26 cellular contexts compared by ENCODE assay signal in genomic region chr11:44548032-44548695, GRCh38.
"Had no signal": no experiment of that assay in that cellular context is flagged by ENCODE, and none has a peak within 500 bp of the region (broad histone marks: within the 10 kb centered on the region; RNA-seq: fewer than 3 reads in every experiment).

No MANE protein-coding gene starts in this region.

- ATAC-seq: activated CD4-positive, alpha-beta T cell treated with anti-CD3 and anti-CD28 coated beads for 36 hours; activated T-cell treated with anti-CD3 and anti-CD28 coated beads, Interleukin-2, amount 50 U/mL, for 4 hours; activated T-helper 17 cell treated with anti-CD3 and anti-CD28 coated beads, Interleukin-2, amount 50 U/mL, for 72 hours; foreskin keratinocyte; gastrocnemius medialis; heart left ventricle had no signal

- H3K4me1 Mint-ChIP-seq: activated CD4-positive, alpha-beta memory T cell treated with anti-CD3 and anti-CD28 coated beads, Interleukin-2, amount 10 ng/mL, durations not matched to agents 7 days and 5 days; activated CD4-positive, alpha-beta T cell treated with anti-CD3 and anti-CD28 coated beads for 36 hours; activated CD4-positive, alpha-beta T cell treated with anti-CD3 and anti-CD28 coated beads, Interleukin-2, amount 10 ng/mL, durations not matched to agents 24 days and 14 days; activated T-helper 17 cell treated with anti-CD3 and anti-CD28 coated beads, Interleukin-2, amount 50 U/mL, for 72 hours; central memory CD8-positive, alpha-beta T cell had no signal

- H3K27ac Mint-ChIP-seq: activated CD4-positive, alpha-beta memory T cell treated with anti-CD3 and anti-CD28 coated beads, Interleukin-2, amount 10 ng/mL, durations not matched to agents 7 days and 5 days; activated CD4-positive, alpha-beta T cell treated with anti-CD3 and anti-CD28 coated beads for 36 hours; activated CD4-positive, alpha-beta T cell treated with anti-CD3 and anti-CD28 coated beads, Interleukin-2, amount 10 ng/mL, durations not matched to agents 24 days and 14 days; activated naive CD4-positive, alpha-beta T cell treated with anti-CD3 and anti-CD28 coated beads for 36 hours; activated naive CD8-positive, alpha-beta T cell; activated T-helper 17 cell treated with anti-CD3 and anti-CD28 coated beads, Interleukin-2, amount 50 U/mL, for 72 hours; dendritic cell treated with granulocyte-macrophage colony-stimulating factor and Interleukin-4, amounts not matched to agents 40 ng/mL and 50 ng/mL, for 4 days; endodermal cell had no signal

- H3K27me3 Mint-ChIP-seq: activated CD4-positive, alpha-beta T cell treated with anti-CD3 and anti-CD28 coated beads for 36 hours; activated naive CD8-positive, alpha-beta T cell; activated T-helper 17 cell treated with anti-CD3 and anti-CD28 coated beads, Interleukin-2, amount 50 U/mL, for 72 hours; central memory CD8-positive, alpha-beta T cell; dendritic cell treated with granulocyte-macrophage colony-stimulating factor and Interleukin-4, amounts not matched to agents 40 ng/mL and 50 ng/mL, for 4 days had no signal

- H3K4me1 ChIP-seq: esophagus muscularis mucosa, gastrocnemius medialis, heart left ventricle had no signal

- H3K4me3 Mint-ChIP-seq: activated CD4-positive, alpha-beta memory T cell treated with anti-CD3 and anti-CD28 coated beads, Interleukin-2, amount 10 ng/mL, durations not matched to agents 7 days and 5 days; activated CD4-positive, alpha-beta T cell treated with anti-CD3 and anti-CD28 coated beads for 36 hours; activated CD4-positive, alpha-beta T cell treated with anti-CD3 and anti-CD28 coated beads, Interleukin-2, amount 10 ng/mL, durations not matched to agents 24 days and 14 days; activated naive CD4-positive, alpha-beta T cell treated with anti-CD3 and anti-CD28 coated beads for 36 hours; activated naive CD8-positive, alpha-beta T cell; activated T-cell treated with anti-CD3 and anti-CD28 coated beads, Interleukin-2, amount 50 U/mL, for 4 hours; activated T-helper 17 cell treated with anti-CD3 and anti-CD28 coated beads, Interleukin-2, amount 50 U/mL, for 72 hours; central memory CD8-positive, alpha-beta T cell; dendritic cell treated with granulocyte-macrophage colony-stimulating factor and Interleukin-4, amounts not matched to agents 40 ng/mL and 50 ng/mL, for 4 days; endodermal cell had no signal

- H3K27ac ChIP-seq: brain microvascular endothelial cell, coronary artery, dorsolateral prefrontal cortex, esophagus muscularis mucosa, foreskin keratinocyte, gastrocnemius medialis, heart left ventricle had no signal

- H3K4me3 ChIP-seq: coronary artery, dorsolateral prefrontal cortex, esophagus muscularis mucosa, gastrocnemius medialis, heart left ventricle had no signal

- H3K9me3 Mint-ChIP-seq: activated CD4-positive, alpha-beta memory T cell treated with anti-CD3 and anti-CD28 coated beads, Interleukin-2, amount 10 ng/mL, durations not matched to agents 7 days and 5 days; activated T-helper 17 cell treated with anti-CD3 and anti-CD28 coated beads, Interleukin-2, amount 50 U/mL, for 72 hours; central memory CD8-positive, alpha-beta T cell; dendritic cell treated with granulocyte-macrophage colony-stimulating factor and Interleukin-4, amounts not matched to agents 40 ng/mL and 50 ng/mL, for 4 days had no signal

- H3K27me3 ChIP-seq: brain microvascular endothelial cell, dorsolateral prefrontal cortex, esophagus muscularis mucosa, foreskin keratinocyte, gastrocnemius medialis, heart left ventricle had no signal

- DNase-seq: activated CD4-positive, alpha-beta memory T cell treated with anti-CD3 and anti-CD28 coated beads, Interleukin-2, amount 10 ng/mL, durations not matched to agents 7 days and 5 days; activated CD4-positive, alpha-beta T cell treated with anti-CD3 and anti-CD28 coated beads for 36 hours; activated CD4-positive, alpha-beta T cell treated with anti-CD3 and anti-CD28 coated beads, Interleukin-2, amount 10 ng/mL, durations not matched to agents 24 days and 14 days; activated CD4-positive, CD25-positive, alpha-beta regulatory T cell; activated CD4-positive, CD25-positive, alpha-beta regulatory T cell treated with anti-CD3 and anti-CD28 coated beads, Interleukin-2, amount 50 U/mL, for 72 hours; activated effector memory CD4-positive, alpha-beta T cell treated with anti-CD3 and anti-CD28 coated beads, Interleukin-2, amount 50 U/mL, for 16 hours; activated naive CD4-positive, alpha-beta T cell treated with anti-CD3 and anti-CD28 coated beads for 36 hours; activated T-cell treated with anti-CD3 and anti-CD28 coated beads, Interleukin-2, amount 50 U/mL, for 4 hours; amniotic stem cell; anterior cingulate cortex; brain microvascular endothelial cell; dorsolateral prefrontal cortex; effector memory CD4-positive, alpha-beta T cell; endodermal cell; foreskin keratinocyte; gastrocnemius medialis; glutamatergic neuron; heart left ventricle; hypothalamus; T1000 had no signal
